Comparison of ENCODE assay signal across 8 cellular contexts in genomic region chr6:111087106-111087835, GRCh38. TPM values are rescaled to one million over a fixed set of nuclear protein-coding genes. Genes with fewer than 3 reads are reported as not detected.
DNase-seq lines count a peak whose midpoint lies in the region; ATAC-seq, FAIRE-seq and TF ChIP-seq lines count a peak whose summit lies in the region.

Gene SLC16A10, plus strand, starts transcription at chr6:111087503. Its CDS starts 250 bp downstream, at chr6:111087753.

- peaks cover 36% of the 10 kb centered on the region for H3K4me1 Mint-ChIP-seq in activated naive CD4-positive, alpha-beta T cell treated with anti-CD3 and anti-CD28 coated beads for 36 hours (ENCODE audit: low read depth)
- peaks cover 18% of the 10 kb centered on the region for H3K4me1 Mint-ChIP-seq in progenitor cell of endocrine pancreas (ENCODE audit: low read depth)

- no peaks in the 10 kb centered on the region for H3K9me3 Mint-ChIP-seq in activated naive CD4-positive, alpha-beta T cell treated with anti-CD3 and anti-CD28 coated beads for 36 hours
- H3K9me3 Mint-ChIP-seq in progenitor cell of endocrine pancreas (ENCODE audit: low read depth) = no peaks in the 10 kb centered on the region

- peak; percentile 75 for ATAC-seq in GM21786 (IDR thresholded peaks at IDR 0.05; ENCODE audit: unreplicated experiment)

- peak; percentile 57 for DNase-seq in EL
- peak; percentile 92 for DNase-seq in SK-N-DZ (ENCODE audit: low spot score)
- peak; percentile 74 for DNase-seq in activated naive CD4-positive, alpha-beta T cell treated with anti-CD3 and anti-CD28 coated beads for 36 hours
- DNase-seq in cardiac septum (ENCODE audit: low spot score) = peak; percentile 82
- peak; percentile 83 for DNase-seq in progenitor cell of endocrine pancreas (ENCODE audit: low spot score, unreplicated experiment)
- DNase-seq in urothelium cell line (ENCODE audit: low spot score) = peak; percentile 87

- no peaks in the 10 kb centered on the region for H3K27me3 Mint-ChIP-seq in activated naive CD4-positive, alpha-beta T cell treated with anti-CD3 and anti-CD28 coated beads for 36 hours (ENCODE audit: low read depth)
- H3K27me3 Mint-ChIP-seq in progenitor cell of endocrine pancreas = peaks cover 62% of the 10 kb centered on the region

- no peak for FAIRE-seq in urothelium cell line (lab: Jason Lieb, UNC)

- peak within 1 kb of the TSS; percentile 89 for H3K4me3 Mint-ChIP-seq in activated naive CD4-positive, alpha-beta T cell treated with anti-CD3 and anti-CD28 coated beads for 36 hours
- peak within 1 kb of the TSS; percentile 79 for H3K4me3 Mint-ChIP-seq in progenitor cell of endocrine pancreas (ENCODE audit: low read depth)

- peak within 1 kb of the TSS; percentile 76 for H3K27ac Mint-ChIP-seq in activated naive CD4-positive, alpha-beta T cell treated with anti-CD3 and anti-CD28 coated beads for 36 hours
- H3K27ac Mint-ChIP-seq in progenitor cell of endocrine pancreas = peak within 1 kb of the TSS; percentile 67

- no peak for TF ChIP-seq CTCF in progenitor cell of endocrine pancreas (IDR thresholded peaks at IDR 0.05; ENCODE audit: unreplicated experiment)

- H3K27ac ChIP-seq in KOPT-K1 (ENCODE audit: low read depth, low read length, poor library complexity, severe bottlenecking) = peak within 1 kb of the TSS; percentile 64

- CTCF ChIA-PET in activated naive CD4-positive, alpha-beta T cell treated with anti-CD3 and anti-CD28 coated beads for 36 hours (lab: Charles Lee) = interaction anchor here (0.6 to 1.2 kb wide), 4 partner anchors 86 to 172 kb away, joined by 3 read pairs; a partner anchor contains a TSS

- H3K36me3 ChIP-seq in KOPT-K1 (ENCODE audit: insufficient read depth, low read length) = no peaks in the 10 kb centered on the region

- H3K9me3 ChIP-seq in KOPT-K1 (ENCODE audit: insufficient read depth, low read length, poor library complexity, severe bottlenecking) = no peaks in the 10 kb centered on the region

- intact Hi-C loops in activated naive CD4-positive, alpha-beta T cell treated with anti-CD3 and anti-CD28 coated beads for 36 hours (cut with micrococcal nuclease) = loop anchor here (1.0 to 10.0 kb wide), 5 partner anchors 123 to 1000 kb away; partner anchors contain the start of genes FAM229B and TUBE1
- intact Hi-C loops in cardiac septum (cut with DNase I) = loop anchor here (5.0 kb wide), 2 partner anchors 55 to 100 kb away; no protein-coding TSS in a partner anchor

- no peaks in the 10 kb centered on the region for H3K36me3 Mint-ChIP-seq in activated naive CD4-positive, alpha-beta T cell treated with anti-CD3 and anti-CD28 coated beads for 36 hours (ENCODE audit: low read depth)
- no peaks in the 10 kb centered on the region for H3K36me3 Mint-ChIP-seq in progenitor cell of endocrine pancreas (ENCODE audit: insufficient read depth)

RNA-seq across cellular contexts. Expression of gene SLC16A10, which starts in this region (rescaled TPM):
- polyA plus RNA-seq in SK-N-DZ (2014; cell fraction: cytosol; rRNA removed) = 36.8 and 38.1 TPM in 2 replicates
- 18.9 and 19.9 TPM in 2 replicates for polyA plus RNA-seq in SK-N-DZ (2014; cell fraction: nucleus; rRNA removed)
- 1 to 10 TPM; 6.6 to 8.1 TPM for total RNA-seq in activated naive CD4-positive, alpha-beta T cell treated with anti-CD3 and anti-CD28 coated beads for 36 hours
- total RNA-seq in cardiac septum (5.0 TPM), progenitor cell of endocrine pancreas (7.0 and 8.1 TPM in 2 replicates)

Comparison
In these comparisons a context has a peak if more than half of its experiments do, and no peak if none do; other contexts are left out.
1. Peak in every context shown above with its lines: DNase-seq, ATAC-seq and H3K27ac ChIP-seq.